ENCODE assay signal across 18 cellular contexts in the genomic region with DNA sequence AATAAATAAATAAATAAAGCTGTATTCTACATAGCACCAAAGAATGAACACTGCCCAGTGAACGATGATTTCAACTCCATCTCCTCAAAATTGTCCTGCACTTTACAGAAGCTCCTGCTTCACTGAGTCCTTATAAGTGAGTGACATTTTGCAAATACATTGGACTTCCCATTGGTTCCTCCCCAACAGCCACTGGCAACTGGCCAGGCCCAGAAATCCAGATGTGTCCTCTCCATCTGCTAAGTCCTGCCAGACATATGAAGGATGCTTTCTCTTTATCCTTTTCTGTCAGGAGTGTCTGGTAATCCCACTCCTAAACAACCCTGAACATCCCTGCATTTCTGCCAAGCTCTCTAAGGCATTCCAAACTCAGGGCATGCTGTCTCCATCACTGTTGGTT.
"Had no signal": no experiment of that assay in that cellular context is flagged by ENCODE, and none has a peak within 500 bp of the region (broad histone marks: within the 10 kb centered on the region; RNA-seq: fewer than 3 reads in every experiment).

No MANE protein-coding gene starts in this region.

- H3K79me2 ChIP-seq: parathyroid adenoma had no signal

- H3K9ac ChIP-seq: parathyroid adenoma had no signal

- H3K27ac Mint-ChIP-seq: activated naive CD4-positive, alpha-beta T cell treated with anti-CD3 and anti-CD28 coated beads for 36 hours; activated naive CD8-positive, alpha-beta T cell treated with anti-CD3 and anti-CD28 coated beads, Interleukin-2, amount 10 ng/mL, durations not matched to agents 7 days and 5 days; activated T-helper 2 cell treated with anti-CD3 and anti-CD28 coated beads, Interferon-gamma antibody, Interleukin-2, Interleukin-4, amounts not matched to agents 10 μg/mL and 5 μg/mL and 100 μg/mL, durations not matched to agents 14 hours and 24 hours and 36 hours; effector memory CD8-positive, alpha-beta T cell; stimulated activated naive B cell treated with anti-CD40 and anti-IgM and Interleukin-4, amounts not matched to agents 10 μg/mL and 1 μg/mL and 100 μg/mL, for 72 hours had no signal

- H3K4me3 Mint-ChIP-seq: activated naive CD4-positive, alpha-beta T cell treated with anti-CD3 and anti-CD28 coated beads for 36 hours; activated naive CD8-positive, alpha-beta T cell treated with anti-CD3 and anti-CD28 coated beads, Interleukin-2, amount 10 ng/mL, durations not matched to agents 7 days and 5 days; brain; effector memory CD8-positive, alpha-beta T cell; neural crest cell had no signal

- H3K27me3 ChIP-seq: ascending aorta, cardiac muscle cell, thyroid gland, upper lobe of left lung, vagina had no signal

- H3K4me3 ChIP-seq: ascending aorta, cardiac muscle cell, psoas muscle, stomach, thyroid gland, upper lobe of left lung, vagina had no signal

- H3K36me3 Mint-ChIP-seq: activated naive CD8-positive, alpha-beta T cell treated with anti-CD3 and anti-CD28 coated beads, Interleukin-2, amount 10 ng/mL, durations not matched to agents 7 days and 5 days; brain had no signal

- H3K27ac ChIP-seq: ascending aorta, cardiac muscle cell, parathyroid adenoma, psoas muscle, stomach, thyroid gland, upper lobe of left lung, vagina, VCaP had no signal

- H3K36me3 ChIP-seq: ascending aorta, cardiac muscle cell, stomach, thyroid gland, upper lobe of left lung, vagina had no signal

- H3K9me3 Mint-ChIP-seq: activated T-helper 2 cell treated with anti-CD3 and anti-CD28 coated beads, Interferon-gamma antibody, Interleukin-2, Interleukin-4, amounts not matched to agents 10 μg/mL and 5 μg/mL and 100 μg/mL, durations not matched to agents 14 hours and 24 hours and 36 hours had no signal

- H3K9me3 ChIP-seq: ascending aorta, psoas muscle, thyroid gland, vagina had no signal

- H3K4me1 ChIP-seq: ascending aorta, parathyroid adenoma, psoas muscle, stomach, thyroid gland, upper lobe of left lung, vagina had no signal

- DNase-seq: cortex of kidney, occipital lobe had no signal
